ENCODE assay signal across 8 cellular contexts in the genomic region with DNA sequence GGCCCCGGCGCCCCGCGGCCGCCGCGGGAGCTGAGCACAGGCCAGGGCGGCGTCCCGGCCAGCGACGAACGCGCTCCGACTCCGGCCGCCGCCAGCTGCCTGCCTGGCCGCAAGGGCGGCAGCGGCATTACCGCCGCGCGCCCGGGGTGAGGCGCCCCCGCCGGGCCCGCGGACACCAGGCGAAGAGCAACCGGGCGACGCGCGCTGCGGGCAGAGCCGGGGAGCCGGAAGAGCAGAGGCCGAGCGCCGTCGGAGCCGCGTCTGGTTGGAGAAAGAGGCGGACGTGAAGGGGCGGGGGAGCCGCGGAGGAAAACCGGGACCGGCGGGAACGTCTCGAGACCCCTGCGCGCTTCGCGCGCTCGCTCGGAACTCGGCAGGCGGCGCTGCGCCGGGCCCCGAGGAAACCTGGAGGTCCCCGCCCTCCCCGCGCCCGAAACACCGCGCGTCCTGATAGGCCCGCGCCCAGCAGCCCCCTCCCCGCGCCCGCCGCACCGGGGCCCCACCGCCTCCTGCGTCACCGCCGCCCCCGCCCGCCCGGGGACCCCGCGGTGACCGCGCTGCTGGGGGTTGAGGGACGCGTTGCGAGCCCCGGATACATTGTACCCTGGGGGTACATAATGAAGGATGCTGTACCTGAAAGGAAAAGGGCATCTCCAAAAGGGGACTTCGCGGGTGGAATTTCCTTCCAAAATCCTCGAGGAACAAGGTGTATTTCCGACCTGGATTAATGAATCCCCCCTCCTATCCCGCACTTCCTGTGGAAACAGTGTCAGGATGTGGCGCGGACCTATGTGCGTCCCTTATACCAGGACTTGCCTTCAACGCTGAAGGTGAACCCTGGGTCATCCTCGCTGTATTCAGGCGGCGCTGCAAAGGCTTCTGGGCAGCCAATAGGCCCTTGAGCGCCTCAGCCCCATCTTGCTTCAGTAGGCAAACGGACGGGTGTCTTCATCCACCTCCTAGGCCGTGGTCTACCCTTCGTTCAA. TPM values are rescaled to one million over a fixed set of nuclear protein-coding genes. Genes with fewer than 3 reads are reported as not detected.
DNase-seq lines count a peak whose midpoint lies in the region; ATAC-seq and TF ChIP-seq lines count a peak whose summit lies in the region.

No MANE protein-coding gene starts in this region.

- peak overlapping the region; percentile 83 for H3K4me3 Mint-ChIP-seq in activated T-helper 1 cell treated with anti-CD3 and anti-CD28 coated beads, Interleukin-12 subunit alpha, Interleukin-12 subunit beta, Interleukin-2, Interleukin-4 antibody, amounts not matched to agents 30 ng/mL and 10 ng/mL and 1 ng/mL, durations not matched to agents 14 hours and 24 hours and 36 hours
- peak overlapping the region; percentile 74 to 90 (median 84) for H3K4me3 Mint-ChIP-seq in naive thymus-derived CD8-positive, alpha-beta T cell

- TF ChIP-seq CTCF in GM20000 (IDR thresholded peaks at IDR 0.05; ENCODE audit: extremely low read depth, missing control alignments) = peak; percentile 40
- peak; percentile 6 for TF ChIP-seq CTCF in fibroblast of pulmonary artery (IDR thresholded peaks at IDR 0.05; ENCODE audit: low read length, missing control alignments)

- no peaks in the 10 kb centered on the region for H3K4me1 ChIP-seq in NT2/D1 (ENCODE audit: insufficient read depth, insufficient read length)

- H3K9ac ChIP-seq in NT2/D1 (ENCODE audit: insufficient read length, low read depth) = peak overlapping the region; percentile 83

- POLR2A ChIA-PET in naive thymus-derived CD8-positive, alpha-beta T cell (lab: Charles Lee) = no interaction called here

- H3K27me3 ChIP-seq in NT2/D1 (ENCODE audit: insufficient read depth, insufficient read length) = no peaks in the 10 kb centered on the region

- H3K4me3 ChIP-seq in NT2/D1 (ENCODE audit: insufficient read length, low read depth) (peak overlapping the region; percentile 71), fibroblast of pulmonary artery (replicated peaks; ENCODE audit: low read depth, low read length) (peak overlapping the region; percentile 58)

- H3K36me3 ChIP-seq in NT2/D1 (ENCODE audit: insufficient read depth, insufficient read length, low read length) = no peaks in the 10 kb centered on the region

- intact Hi-C loops in activated T-helper 1 cell treated with anti-CD3 and anti-CD28 coated beads, Interleukin-12 subunit alpha, Interleukin-12 subunit beta, Interleukin-2, Interleukin-4 antibody, amounts not matched to agents 30 ng/mL and 10 ng/mL and 1 ng/mL, durations not matched to agents 14 hours and 24 hours and 36 hours (cut with micrococcal nuclease) = loop anchor here (10.0 kb wide), 1 partner anchor 399 kb away; no protein-coding TSS in a partner anchor

- peaks cover 14% of the 10 kb centered on the region for H3K4me1 Mint-ChIP-seq in activated T-helper 1 cell treated with anti-CD3 and anti-CD28 coated beads, Interleukin-12 subunit alpha, Interleukin-12 subunit beta, Interleukin-2, Interleukin-4 antibody, amounts not matched to agents 30 ng/mL and 10 ng/mL and 1 ng/mL, durations not matched to agents 14 hours and 24 hours and 36 hours (ENCODE audit: low read depth)
- peaks cover 7 to 21% (median 14%) of the 10 kb centered on the region in 4 donors for H3K4me1 Mint-ChIP-seq in naive thymus-derived CD8-positive, alpha-beta T cell

- no peaks in the 10 kb centered on the region for H3K36me3 Mint-ChIP-seq in activated T-helper 1 cell treated with anti-CD3 and anti-CD28 coated beads, Interleukin-12 subunit alpha, Interleukin-12 subunit beta, Interleukin-2, Interleukin-4 antibody, amounts not matched to agents 30 ng/mL and 10 ng/mL and 1 ng/mL, durations not matched to agents 14 hours and 24 hours and 36 hours (ENCODE audit: low read depth)
- no peaks in the 10 kb centered on the region for H3K36me3 Mint-ChIP-seq in naive thymus-derived CD8-positive, alpha-beta T cell

- peaks cover 47% of the 10 kb centered on the region for H3K27me3 Mint-ChIP-seq in activated T-helper 1 cell treated with anti-CD3 and anti-CD28 coated beads, Interleukin-12 subunit alpha, Interleukin-12 subunit beta, Interleukin-2, Interleukin-4 antibody, amounts not matched to agents 30 ng/mL and 10 ng/mL and 1 ng/mL, durations not matched to agents 14 hours and 24 hours and 36 hours (ENCODE audit: insufficient read depth)
- H3K27me3 Mint-ChIP-seq in naive thymus-derived CD8-positive, alpha-beta T cell = peaks cover 33 to 49% (median 39%) of the 10 kb centered on the region in 5 donors

- H3K27ac Mint-ChIP-seq in activated T-helper 1 cell treated with anti-CD3 and anti-CD28 coated beads, Interleukin-12 subunit alpha, Interleukin-12 subunit beta, Interleukin-2, Interleukin-4 antibody, amounts not matched to agents 30 ng/mL and 10 ng/mL and 1 ng/mL, durations not matched to agents 14 hours and 24 hours and 36 hours = peak overlapping the region; percentile 68
- peak overlapping the region in 4 of 10 donors; percentile 15 to 80 (median 48) for H3K27ac Mint-ChIP-seq in naive thymus-derived CD8-positive, alpha-beta T cell

- no peaks in the 10 kb centered on the region for H3K9me3 ChIP-seq in NT2/D1 (ENCODE audit: insufficient read depth, low read length)

- no peaks in the 10 kb centered on the region for H3K9me3 Mint-ChIP-seq in activated T-helper 1 cell treated with anti-CD3 and anti-CD28 coated beads, Interleukin-12 subunit alpha, Interleukin-12 subunit beta, Interleukin-2, Interleukin-4 antibody, amounts not matched to agents 30 ng/mL and 10 ng/mL and 1 ng/mL, durations not matched to agents 14 hours and 24 hours and 36 hours
- no peaks in the 10 kb centered on the region for H3K9me3 Mint-ChIP-seq in naive thymus-derived CD8-positive, alpha-beta T cell

- peak; percentile 70 to 80 for ATAC-seq in naive thymus-derived CD8-positive, alpha-beta T cell

- no peak overlapping the region for H3K27ac ChIP-seq in substantia nigra (ENCODE audit: low read depth, low read length, poor library complexity, severe bottlenecking)

- DNase-seq in DMS114 treated with DMSO at 0.1 percent for 48 hours (lab: John Stamatoyannopoulos, UW; ENCODE audit: unreplicated experiment) (peak; percentile 44), GM20000 (ENCODE audit: low spot score) (peak; percentile 94), HS-27A (ENCODE audit: low read depth) (peak; percentile 11), NT2/D1 (ENCODE audit: low read depth, low spot score) (peak; percentile 61), fibroblast of pulmonary artery (ENCODE audit: low read depth) (peak; percentile 82), substantia nigra (lab: John Stamatoyannopoulos, UW) (peak in 41 of 49 donors; percentile 6 to 85 (median 41))
- DNase-seq in activated T-helper 1 cell treated with anti-CD3 and anti-CD28 coated beads, Interleukin-12 subunit alpha, Interleukin-12 subunit beta, Interleukin-2, Interleukin-4 antibody, amounts not matched to agents 30 ng/mL and 10 ng/mL and 1 ng/mL, durations not matched to agents 14 hours and 24 hours and 36 hours (ENCODE audit: low spot score) = peak; percentile 28
- peak in 9 of 10 donors; percentile 12 to 64 (median 24) for DNase-seq in naive thymus-derived CD8-positive, alpha-beta T cell

RNA-seq across cellular contexts. Expression of a gene that starts 1.0 kb away (rescaled TPM):
- 1.8 and 3.0 TPM in 2 replicates for total RNA-seq in activated T-helper 1 cell treated with anti-CD3 and anti-CD28 coated beads, Interleukin-12 subunit alpha, Interleukin-12 subunit beta, Interleukin-2, Interleukin-4 antibody, amounts not matched to agents 30 ng/mL and 10 ng/mL and 1 ng/mL, durations not matched to agents 14 hours and 24 hours and 36 hours
- total RNA-seq in naive thymus-derived CD8-positive, alpha-beta T cell = under 1 TPM in 1 of 2 experiments, not detected in 1; 0.47 TPM
- under 1 TPM in 2 of 3 donors, not detected in 1; 0.17 to 0.20 TPM for polyA plus RNA-seq in naive thymus-derived CD8-positive, alpha-beta T cell

Comparison
In these comparisons a context has a peak if more than half of its experiments do, and no peak if none do; other contexts are left out.
1. DNase-seq: peak in every context shown above with its lines; median percentile 94 in GM20000; 82 in fibroblast of pulmonary artery; 61 in NT2/D1; 44 in DMS114 treated with DMSO at 0.1 percent for 48 hours; 41 in substantia nigra; 28 in activated T-helper 1 cell treated with anti-CD3 and anti-CD28 coated beads, Interleukin-12 subunit alpha, Interleukin-12 subunit beta, Interleukin-2, Interleukin-4 antibody, amounts not matched to agents 30 ng/mL and 10 ng/mL and 1 ng/mL, durations not matched to agents 14 hours and 24 hours and 36 hours; 24 in naive thymus-derived CD8-positive, alpha-beta T cell; 11 in HS-27A.